26 cellular contexts compared by ENCODE assay signal in the genomic region with DNA sequence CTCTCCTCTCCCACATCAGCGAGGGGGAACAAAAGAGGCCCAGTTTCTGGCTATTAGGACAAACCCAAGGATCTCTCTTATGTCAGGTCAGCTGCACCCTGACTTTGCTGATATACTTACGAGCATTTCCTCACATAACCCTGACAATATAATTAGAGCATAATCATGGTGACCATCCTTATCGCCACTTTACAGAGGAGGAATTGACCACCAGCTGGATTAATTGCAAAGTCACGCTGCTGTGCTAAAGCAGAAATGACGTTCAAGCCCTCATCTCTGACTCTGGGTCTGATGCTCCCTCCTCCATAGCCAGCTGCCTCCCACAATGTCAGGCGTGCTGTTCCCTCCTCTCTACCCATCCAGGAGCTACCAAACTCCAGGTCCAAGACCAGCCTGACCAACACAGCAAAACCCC. TPM values are rescaled to one million over a fixed set of nuclear protein-coding genes. Genes with fewer than 3 reads are reported as not detected.
"Had no signal": no experiment of that assay in that cellular context is flagged by ENCODE, and none has a peak within 500 bp of the region (broad histone marks: within the 10 kb centered on the region; RNA-seq: fewer than 3 reads in every experiment).

No MANE protein-coding gene starts in this region.

- FAIRE-seq: astrocyte had no signal

- ATAC-seq: activated CD8-positive, alpha-beta T cell treated with anti-CD3 and anti-CD28 coated beads, Interleukin-2, amount 10 ng/mL, durations not matched to agents 7 days and 5 days; T-cell; WTC11 had no signal

- H3K4me3 ChIP-seq: SK-N-MC had no signal

- DNase-seq: activated CD4-positive, alpha-beta T cell treated with anti-CD3 and anti-CD28 coated beads for 48 hours; activated CD4-positive, alpha-beta T cell treated with anti-CD3 and anti-CD28 coated beads, Interleukin-2, amount 50 U/mL, for 4 hours; activated CD4-positive, CD25-positive, alpha-beta regulatory T cell treated with anti-CD3 and anti-CD28 coated beads, Interleukin-2, amount 50 U/mL, for 72 hours; activated CD8-positive, alpha-beta memory T cell treated with anti-CD3 and anti-CD28 coated beads, Interleukin-2, amount 50 U/mL, for 48 hours; activated CD8-positive, alpha-beta T cell treated with anti-CD3 and anti-CD28 coated beads, Interleukin-2, amount 10 ng/mL, durations not matched to agents 7 days and 5 days; activated naive CD4-positive, alpha-beta T cell treated with Interleukin-2 at 50 U/mL for 16 hours; activated T-cell treated with anti-CD3 and anti-CD28 coated beads, Interleukin-2, amount 50 U/mL, for 1 hour; amygdala; IMR-90; KG1; NCI-H1092; NCI-H1694; NCI-H2029; NCI-H2107; NCI-H2171 treated with DMSO at 0.1 percent for 48 hours; NCI-H446; NCI-H524; T-cell; T-helper 2 cell; T1000 had no signal

- H3K27ac ChIP-seq: SK-N-MC had no signal

RNA-seq across cellular contexts. Expression of gene TRARG1, which starts 42.6 kb away (rescaled TPM):
- total RNA-seq: astrocyte, IMR-90, LHCN-M2, M059J, RPMI7951, T-cell, WTC11 had no signal
- polyA plus RNA-seq: IMR-90 had no signal

RNA-seq across cellular contexts. Expression of gene BHLHA9, which starts 51.8 kb away (rescaled TPM):
- total RNA-seq: activated CD8-positive, alpha-beta T cell treated with anti-CD3 and anti-CD28 coated beads, Interleukin-2, amount 10 ng/mL, durations not matched to agents 7 days and 5 days; astrocyte; IMR-90; LHCN-M2; M059J; RPMI7951; T-cell; WTC11 had no signal
- polyA plus RNA-seq: IMR-90 had no signal
